8 cellular contexts compared by ENCODE assay signal in genomic region chr10:35409094-35409582, GRCh38.
A peak's percentile ranks its signal among the peaks of the same experiment; 100 is the strongest.
DNase-seq lines count a peak whose midpoint lies in the region; ATAC-seq and TF ChIP-seq lines count a peak whose summit lies in the region.

No MANE protein-coding gene starts in this region.

- TF ChIP-seq POLR2A in NB4 (IDR thresholded peaks at IDR 0.05; ENCODE audit: extremely low read depth, insufficient read length): no peak

- H3K4me1 Mint-ChIP-seq in activated naive CD4-positive, alpha-beta T cell treated with anti-CD3 and anti-CD28 coated beads, Interleukin-2, amount 50 U/mL, for 24 hours: peaks cover 45% of the 10 kb centered on the region
- H3K4me1 Mint-ChIP-seq in central memory CD8-positive, alpha-beta T cell: peaks cover 44% of the 10 kb centered on the region
- H3K4me1 Mint-ChIP-seq in naive B cell: peaks cover 37 to 44% (median 40%) of the 10 kb centered on the region in 3 donors

- no peaks in the 10 kb centered on the region for H3K27me3 Mint-ChIP-seq in activated naive CD4-positive, alpha-beta T cell treated with anti-CD3 and anti-CD28 coated beads, Interleukin-2, amount 50 U/mL, for 24 hours
- no peaks in the 10 kb centered on the region for H3K27me3 Mint-ChIP-seq in central memory CD8-positive, alpha-beta T cell
- no peaks in the 10 kb centered on the region for H3K27me3 Mint-ChIP-seq in naive B cell

- H3K36me3 Mint-ChIP-seq in activated naive CD4-positive, alpha-beta T cell treated with anti-CD3 and anti-CD28 coated beads, Interleukin-2, amount 50 U/mL, for 24 hours: no peaks in the 10 kb centered on the region
- peaks cover 4% of the 10 kb centered on the region for H3K36me3 Mint-ChIP-seq in central memory CD8-positive, alpha-beta T cell (ENCODE audit: insufficient read depth)
- H3K36me3 Mint-ChIP-seq in naive B cell: no peaks in the 10 kb centered on the region

- DNase-seq in activated naive CD4-positive, alpha-beta T cell treated with anti-CD3 and anti-CD28 coated beads, Interleukin-2, amount 50 U/mL, for 16 hours: no peak
- DNase-seq in NB4 (ENCODE audit: low read depth): peak; percentile 6
- DNase-seq in central memory CD8-positive, alpha-beta T cell (ENCODE audit: low spot score in 2 of 2): no peak
- DNase-seq in naive B cell: no peak
- DNase-seq in activated gamma-delta T cell (lab: John Stamatoyannopoulos, UW): no peak
- no peak for DNase-seq in NOMO-1 treated with dmso at 0.1 percent for 144 hours (lab: John Stamatoyannopoulos, UW; ENCODE audit: unreplicated experiment)

- no peaks in the 10 kb centered on the region for H3K9me3 Mint-ChIP-seq in activated naive CD4-positive, alpha-beta T cell treated with anti-CD3 and anti-CD28 coated beads, Interleukin-2, amount 50 U/mL, for 24 hours
- H3K9me3 Mint-ChIP-seq in central memory CD8-positive, alpha-beta T cell: no peaks in the 10 kb centered on the region
- no peaks in the 10 kb centered on the region for H3K9me3 Mint-ChIP-seq in naive B cell

- peak overlapping the region; percentile 53 for H3K27ac Mint-ChIP-seq in activated naive CD4-positive, alpha-beta T cell treated with anti-CD3 and anti-CD28 coated beads, Interleukin-2, amount 50 U/mL, for 24 hours
- peak overlapping the region; percentile 23 for H3K27ac Mint-ChIP-seq in central memory CD8-positive, alpha-beta T cell (ENCODE audit: low read depth)
- H3K27ac Mint-ChIP-seq in naive B cell: peak overlapping the region in 5 of 6 donors; percentile 3 to 79 (median 43)

- H3K4me3 ChIP-seq in NB4 (ENCODE audit: low read depth, low read length): no peak overlapping the region

- no peak for TF ChIP-seq CTCF in NB4 (IDR thresholded peaks at IDR 0.05; ENCODE audit: low read depth, low read length)

- ATAC-seq in central memory CD8-positive, alpha-beta T cell (replicated peaks; ENCODE audit: extremely low read depth, poor library complexity, severe bottlenecking): no peak
- ATAC-seq in naive B cell (ENCODE audit: low read depth in 2 of 2) (no peak), GM19395 (IDR thresholded peaks at IDR 0.05; ENCODE audit: unreplicated experiment) (no peak)

- no peak overlapping the region for H3K4me3 Mint-ChIP-seq in activated naive CD4-positive, alpha-beta T cell treated with anti-CD3 and anti-CD28 coated beads, Interleukin-2, amount 50 U/mL, for 24 hours
- no peak overlapping the region for H3K4me3 Mint-ChIP-seq in central memory CD8-positive, alpha-beta T cell
- no peak overlapping the region for H3K4me3 Mint-ChIP-seq in naive B cell
